Comparison of ENCODE assay signal across 1 cellular context in the genomic region with DNA sequence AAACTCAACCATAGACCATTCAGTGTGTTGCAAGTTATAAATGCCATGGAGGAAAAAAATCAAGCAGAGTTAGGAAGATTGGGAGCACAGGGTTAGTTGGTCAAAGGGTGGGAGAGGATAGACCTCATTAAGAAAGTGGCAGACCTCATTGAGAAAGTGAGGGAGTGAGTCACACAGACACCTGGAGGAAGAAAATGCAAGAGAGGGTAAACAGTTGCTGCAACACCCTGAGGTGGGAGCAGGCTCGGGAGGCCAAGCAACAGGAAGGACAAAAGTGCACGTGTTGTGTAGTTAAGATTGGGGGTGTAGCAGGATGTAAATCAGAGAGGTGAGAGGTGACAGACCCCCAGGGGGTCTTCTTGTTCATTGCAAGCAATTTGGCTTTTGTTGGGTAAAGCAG.
TF ChIP-seq lines count a peak whose summit lies in the region.

No MANE protein-coding gene starts in this region.

TF ChIP-seq in endothelial cell of umbilical vein, 7 proteins besides CTCF, POLR2A, EP300 and RAD21:
- TF ChIP-seq FOS (IDR thresholded peaks at IDR 0.05; ENCODE audit: borderline replicate concordance, insufficient read depth, low read length), result no peak
- no peak for TF ChIP-seq MYC (IDR thresholded peaks at IDR 0.05; ENCODE audit: low read depth, low read length)
- TF ChIP-seq, protein P1, sequence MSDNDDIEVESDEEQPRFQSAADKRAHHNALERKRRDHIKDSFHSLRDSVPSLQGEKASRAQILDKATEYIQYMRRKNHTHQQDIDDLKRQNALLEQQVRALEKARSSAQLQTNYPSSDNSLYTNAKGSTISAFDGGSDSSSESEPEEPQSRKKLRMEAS (IDR thresholded peaks at IDR 0.05; ENCODE audit: insufficient read depth, insufficient read length), result no peak
- no peak for TF ChIP-seq JUN (IDR thresholded peaks at IDR 0.05; ENCODE audit: borderline replicate concordance, insufficient read depth, insufficient read length, low read depth)
- TF ChIP-seq GATA2 (IDR thresholded peaks at IDR 0.05; ENCODE audit: insufficient read depth, insufficient read length, low read depth, low read length), result no peak
- TF ChIP-seq POLR2AphosphoS5 (IDR thresholded peaks at IDR 0.05; ENCODE audit: insufficient read depth, low read depth, low read length), result no peak
- TF ChIP-seq EZH2 (IDR thresholded peaks at IDR 0.05; ENCODE audit: borderline replicate concordance, low read depth, low read length, severe bottlenecking), result no peak
